8 cellular contexts compared by ENCODE assay signal in genomic region chr19:19900574-19901444, GRCh38. TPM values are rescaled to one million over a fixed set of nuclear protein-coding genes. Genes with fewer than 3 reads are reported as not detected.
DNase-seq lines count a peak whose midpoint lies in the region; ATAC-seq and TF ChIP-seq lines count a peak whose summit lies in the region.

TSS of gene ZNF93 (plus strand) at chr19:19900946. CDS start at chr19:19901089, 143 bp downstream.

- TF ChIP-seq POLR2A in lower leg skin (IDR thresholded peaks at IDR 0.05) = no peak

- CTCF ChIA-PET in AG04449 (lab: Yijun Ruan, JAX) = no interaction called here
- CTCF ChIA-PET in activated CD8-positive, alpha-beta T cell treated with anti-CD3 and anti-CD28 coated beads, Interleukin-2, amount 10 ng/mL, durations not matched to agents 7 days and 5 days (lab: Charles Lee) = interaction anchor here (0.8 to 1.5 kb wide), 3 partner anchors 35 to 347 kb away, joined by 3 to 6 read pairs (median 4); partner anchors contain the start of genes ZNF253 and ZNF506

- peaks cover 4% of the 10 kb centered on the region for H3K4me1 ChIP-seq in ectodermal cell (ENCODE audit: control insufficient read depth, insufficient read depth, low read length)

- H3K9me3 ChIP-seq in ectodermal cell (ENCODE audit: control insufficient read depth, low read length) = no peaks in the 10 kb centered on the region

- H3K9me3 Mint-ChIP-seq in activated CD8-positive, alpha-beta T cell treated with anti-CD3 and anti-CD28 coated beads, Interleukin-2, amount 10 ng/mL, durations not matched to agents 7 days and 5 days (ENCODE audit: insufficient read depth) = peaks cover 55% of the 10 kb centered on the region

- H3K27me3 Mint-ChIP-seq in activated CD8-positive, alpha-beta T cell treated with anti-CD3 and anti-CD28 coated beads, Interleukin-2, amount 10 ng/mL, durations not matched to agents 7 days and 5 days (ENCODE audit: low read depth) = no peaks in the 10 kb centered on the region

- DNase-seq in AG04449 (ENCODE audit: low read depth, low spot score) (peak; percentile 83), NCI-H524 treated with DMSO at 0.1 percent for 48 hours (lab: John Stamatoyannopoulos, UW) (peak; percentile 45), lower leg skin (ENCODE audit: low spot score in 2 of 2) (peak; percentile 97 to 98)
- DNase-seq in activated CD8-positive, alpha-beta T cell treated with anti-CD3 and anti-CD28 coated beads, Interleukin-2, amount 10 ng/mL, durations not matched to agents 7 days and 5 days = peak; percentile 96
- peak; percentile 94 for DNase-seq in stimulated activated CD4-positive, alpha-beta T cell treated with anti-CD3 and anti-CD28 coated beads, Interleukin-4, amount 100 ng/mL, for 24 hours

- 3% methylated on average over 38 of the region's 38 CpGs for WGBS in ectodermal cell, 2 experiments
- WGBS in lower leg skin, 2 donors = 1% methylated on average over 30 to 37 of the region's 38 CpGs

- TF ChIP-seq CTCF in AG04449 (IDR thresholded peaks at IDR 0.05; ENCODE audit: insufficient read depth, low read length, missing control alignments) = no peak
- TF ChIP-seq CTCF in lower leg skin (IDR thresholded peaks at IDR 0.05) = no peak

- intact Hi-C loops in lower leg skin (cut with DNase I; ENCODE audit: low total_unique reads) = no loop called here

- H3K27me3 ChIP-seq in ectodermal cell (ENCODE audit: control insufficient read depth, insufficient read depth, low read length, poor library complexity, severe bottlenecking) = no peaks in the 10 kb centered on the region

- POLR2A ChIA-PET in AG04449 (lab: Yijun Ruan, JAX) = interaction anchor here (0.7 to 2.4 kb wide), 8 partner anchors 14 to 168 kb away, joined by 3 to 22 read pairs (median 4); partner anchors contain the start of genes ZNF14, ZNF253, ZNF506 and ZNF682
- POLR2A ChIA-PET in activated CD8-positive, alpha-beta T cell treated with anti-CD3 and anti-CD28 coated beads, Interleukin-2, amount 10 ng/mL, durations not matched to agents 7 days and 5 days (lab: Charles Lee) = interaction anchor here (0.7 to 6.0 kb wide), 17 partner anchors 11 to 1022 kb away, joined by 3 to 85 read pairs (median 5); partner anchors contain the start of genes ZNF101, ZNF14, ZNF253 and ZNF506

- H3K36me3 Mint-ChIP-seq in activated CD8-positive, alpha-beta T cell treated with anti-CD3 and anti-CD28 coated beads, Interleukin-2, amount 10 ng/mL, durations not matched to agents 7 days and 5 days (ENCODE audit: low read depth) = peaks cover 76% of the 10 kb centered on the region

- peak within 1 kb of the TSS; percentile 99 for H3K27ac ChIP-seq in ectodermal cell (ENCODE audit: insufficient read depth, low read depth, low read length, poor library complexity, severe bottlenecking)

- peak within 1 kb of the TSS; percentile 97 for H3K4me3 Mint-ChIP-seq in activated CD8-positive, alpha-beta T cell treated with anti-CD3 and anti-CD28 coated beads, Interleukin-2, amount 10 ng/mL, durations not matched to agents 7 days and 5 days

- H3K4me3 ChIP-seq in AG04449 (ENCODE audit: low read depth, low read length) (peak within 1 kb of the TSS; percentile 79), ectodermal cell (ENCODE audit: insufficient read depth, low read depth, low read length) (peak within 1 kb of the TSS; percentile 68), lower leg skin (ENCODE audit: low read depth, poor library complexity, severe bottlenecking) (peak within 1 kb of the TSS; percentile 68)

- H3K36me3 ChIP-seq in ectodermal cell (ENCODE audit: control insufficient read depth, insufficient read depth, low read length) = no peaks in the 10 kb centered on the region

- peak; percentile 97 for ATAC-seq in GM18907 (IDR thresholded peaks at IDR 0.05; ENCODE audit: unreplicated experiment)
- ATAC-seq in HG03196 (IDR thresholded peaks at IDR 0.05; ENCODE audit: unreplicated experiment) = peak; percentile 90
- peak; percentile 96 for ATAC-seq in activated CD8-positive, alpha-beta T cell treated with anti-CD3 and anti-CD28 coated beads, Interleukin-2, amount 10 ng/mL, durations not matched to agents 7 days and 5 days

- peak within 1 kb of the TSS; percentile 98 for H3K27ac Mint-ChIP-seq in activated CD8-positive, alpha-beta T cell treated with anti-CD3 and anti-CD28 coated beads, Interleukin-2, amount 10 ng/mL, durations not matched to agents 7 days and 5 days

- peaks cover 40% of the 10 kb centered on the region for H3K4me1 Mint-ChIP-seq in activated CD8-positive, alpha-beta T cell treated with anti-CD3 and anti-CD28 coated beads, Interleukin-2, amount 10 ng/mL, durations not matched to agents 7 days and 5 days (ENCODE audit: low read depth)

RNA-seq across cellular contexts. Expression of gene ZNF93, which starts in this region (rescaled TPM):
- total RNA-seq in activated CD8-positive, alpha-beta T cell treated with anti-CD3 and anti-CD28 coated beads, Interleukin-2, amount 10 ng/mL, durations not matched to agents 7 days and 5 days = 10 to 100 TPM; 15.8 to 17.9 TPM
- 47.6 TPM for polyA plus RNA-seq in ectodermal cell (2013, experiment 1 of 4)
- 57.2 TPM for polyA plus RNA-seq in ectodermal cell (2013, experiment 2 of 4)
- polyA plus RNA-seq in ectodermal cell (2013, experiment 3 of 4) = 44.3 TPM
- 45.4 TPM for polyA plus RNA-seq in ectodermal cell (2013, experiment 4 of 4)
- total RNA-seq in lower leg skin = 1 to 10 TPM; 3.4 to 4.7 (median 4.0) TPM

Comparison
In these comparisons a context has a peak if more than half of its experiments do, and no peak if none do; other contexts are left out.
1. Peak in every context shown above with its lines: DNase-seq, ATAC-seq, H3K4me3 ChIP-seq and H3K27ac ChIP-seq.
2. DNase-seq: peak in every context shown above with its lines; median percentile 98 in lower leg skin; 96 in activated CD8-positive, alpha-beta T cell treated with anti-CD3 and anti-CD28 coated beads, Interleukin-2, amount 10 ng/mL, durations not matched to agents 7 days and 5 days; 94 in stimulated activated CD4-positive, alpha-beta T cell treated with anti-CD3 and anti-CD28 coated beads, Interleukin-4, amount 100 ng/mL, for 24 hours; 83 in AG04449; 45 in NCI-H524 treated with DMSO at 0.1 percent for 48 hours.